Comparison of ENCODE assay signal across 29 cellular contexts in genomic region chr16:20735504-20735903, GRCh38. TPM values are rescaled to one million over a fixed set of nuclear protein-coding genes. Genes with fewer than 3 reads are reported as not detected.
DNase-seq lines count a peak whose midpoint lies in the region; ATAC-seq and TF ChIP-seq lines count a peak whose summit lies in the region.
"Had no signal": no experiment of that assay in that cellular context is flagged by ENCODE, and none has a peak within 500 bp of the region (broad histone marks: within the 10 kb centered on the region; RNA-seq: fewer than 3 reads in every experiment).

No MANE protein-coding gene starts in this region.

- no peaks in the 10 kb centered on the region for H3K27me3 Mint-ChIP-seq in activated CD4-positive, alpha-beta memory T cell treated with anti-CD3 and anti-CD28 coated beads for 36 hours
- no peaks in the 10 kb centered on the region for H3K27me3 Mint-ChIP-seq in activated CD4-positive, alpha-beta memory T cell treated with anti-CD3 and anti-CD28 coated beads, Interleukin-2, amount 10 ng/mL, durations not matched to agents 7 days and 5 days
- H3K27me3 Mint-ChIP-seq in mesothelial cell of epicardium (ENCODE audit: low read depth): no peaks in the 10 kb centered on the region
- peaks cover under 1% of the 10 kb centered on the region for H3K27me3 Mint-ChIP-seq in GM23338 (ENCODE audit: insufficient read depth, low read depth, poor library complexity)
- H3K27me3 Mint-ChIP-seq: CD4-positive, alpha-beta memory T cell; dendritic cell treated with granulocyte-macrophage colony-stimulating factor and Interleukin-4, amounts not matched to agents 40 ng/mL and 50 ng/mL, for 4 days had no signal

- TF ChIP-seq CTCF in mesothelial cell of epicardium (IDR thresholded peaks at IDR 0.05; ENCODE audit: unreplicated experiment): no peak
- TF ChIP-seq CTCF in GM23338 (conservative IDR thresholded peaks at IDR 0.05; ENCODE audit: low read depth in 2 of 2): no peak

- peaks cover 18% of the 10 kb centered on the region for H4K20me1 ChIP-seq in GM23338 (replicated peaks; ENCODE audit: insufficient read depth)

- H3K27me3 ChIP-seq in GM23338 (ENCODE audit: insufficient read depth): no peaks in the 10 kb centered on the region
- H3K27me3 ChIP-seq: ascending aorta, esophagus squamous epithelium, left lung, spleen had no signal

- H3K36me3 Mint-ChIP-seq in activated CD4-positive, alpha-beta memory T cell treated with anti-CD3 and anti-CD28 coated beads for 36 hours: peaks cover 36% of the 10 kb centered on the region
- peaks cover 38% of the 10 kb centered on the region for H3K36me3 Mint-ChIP-seq in activated CD4-positive, alpha-beta memory T cell treated with anti-CD3 and anti-CD28 coated beads, Interleukin-2, amount 10 ng/mL, durations not matched to agents 7 days and 5 days (ENCODE audit: low read depth)
- peaks cover 24% of the 10 kb centered on the region for H3K36me3 Mint-ChIP-seq in mesothelial cell of epicardium
- H3K36me3 Mint-ChIP-seq in GM23338 (ENCODE audit: low read depth): peaks cover 39% of the 10 kb centered on the region

- no peak overlapping the region for H3K4me3 ChIP-seq in GM23338
- H3K4me3 ChIP-seq: ascending aorta, esophagus squamous epithelium, left lung, spleen had no signal

- no peak overlapping the region for H3K4me3 Mint-ChIP-seq in activated CD4-positive, alpha-beta memory T cell treated with anti-CD3 and anti-CD28 coated beads for 36 hours
- H3K4me3 Mint-ChIP-seq in activated CD4-positive, alpha-beta memory T cell treated with anti-CD3 and anti-CD28 coated beads, Interleukin-2, amount 10 ng/mL, durations not matched to agents 7 days and 5 days: no peak overlapping the region
- H3K4me3 Mint-ChIP-seq in mesothelial cell of epicardium (no peak overlapping the region), GM23338 (no peak overlapping the region)
- H3K4me3 Mint-ChIP-seq: CD4-positive, alpha-beta memory T cell; dendritic cell treated with granulocyte-macrophage colony-stimulating factor and Interleukin-4, amounts not matched to agents 40 ng/mL and 50 ng/mL, for 4 days; endodermal cell; T-helper 2 cell treated with Interferon-gamma antibody and Interleukin-4, amounts not matched to agents 5 μg/mL and 100 μg/mL, for 36 hours had no signal

- DNase-seq in activated CD4-positive, alpha-beta memory T cell treated with anti-CD3 and anti-CD28 coated beads for 36 hours: no peak
- no peak for DNase-seq in activated CD4-positive, alpha-beta memory T cell treated with anti-CD3 and anti-CD28 coated beads, Interleukin-2, amount 10 ng/mL, durations not matched to agents 7 days and 5 days
- DNase-seq in ELR (ENCODE audit: low read depth) (peak; percentile 9), amniotic epithelial cell (ENCODE audit: low read depth) (peak; percentile 32), mesothelial cell of epicardium (ENCODE audit: low spot score in 2 of 2, unreplicated experiment in 2 of 2) (no peak), foreskin melanocyte (no peak), NCI-H2107 treated with DMSO at 0.1 percent for 48 hours (lab: John Stamatoyannopoulos, UW; ENCODE audit: unreplicated experiment) (no peak), GM23338 (ENCODE audit: low spot score) (no peak)
- DNase-seq: activated CD4-positive, alpha-beta T cell treated with anti-CD3 and anti-CD28 coated beads for 48 hours; activated CD8-positive, alpha-beta memory T cell treated with anti-CD3 and anti-CD28 coated beads, Interleukin-2, amount 50 U/mL, for 4 hours; AML-193; caudate nucleus; CD4-positive, alpha-beta memory T cell; DMS 273 treated with DMSO at 0.1 percent for 48 hours; EL; endodermal cell; esophagus squamous epithelium; left lung; mesenchymal stem cell; NCI-H1092; NCI-H1694 treated with DMSO at 0.1 percent for 48 hours; NCI-H524 treated with DMSO at 0.1 percent for 48 hours; right cardiac atrium; SHP77 treated with DMSO at 0.1 percent for 48 hours; spleen had no signal

- H3K27ac ChIP-seq in GM23338 (ENCODE audit: low read depth): no peak overlapping the region
- H3K27ac ChIP-seq: spleen had no signal

- ATAC-seq in GM23338: no peak
- ATAC-seq: right cardiac atrium had no signal

- CTCF ChIA-PET in activated CD4-positive, alpha-beta memory T cell treated with anti-CD3 and anti-CD28 coated beads for 36 hours (lab: Charles Lee): interaction anchor here (0.6 kb wide), 1 partner anchor 849 kb away, joined by 3 read pairs; no protein-coding TSS in a partner anchor
- CTCF ChIA-PET in activated CD4-positive, alpha-beta memory T cell treated with anti-CD3 and anti-CD28 coated beads, Interleukin-2, amount 10 ng/mL, durations not matched to agents 7 days and 5 days (lab: Charles Lee): no interaction called here

- H3K4me1 ChIP-seq in GM23338 (ENCODE audit: insufficient read depth): peaks cover 7% of the 10 kb centered on the region; the same call in 1 of the 2 replicates

- H3K9me3 Mint-ChIP-seq in activated CD4-positive, alpha-beta memory T cell treated with anti-CD3 and anti-CD28 coated beads for 36 hours: no peaks in the 10 kb centered on the region
- no peaks in the 10 kb centered on the region for H3K9me3 Mint-ChIP-seq in activated CD4-positive, alpha-beta memory T cell treated with anti-CD3 and anti-CD28 coated beads, Interleukin-2, amount 10 ng/mL, durations not matched to agents 7 days and 5 days
- no peaks in the 10 kb centered on the region for H3K9me3 Mint-ChIP-seq in mesothelial cell of epicardium
- H3K9me3 Mint-ChIP-seq in GM23338: no peaks in the 10 kb centered on the region
- H3K9me3 Mint-ChIP-seq: CD4-positive, alpha-beta memory T cell; dendritic cell treated with granulocyte-macrophage colony-stimulating factor and Interleukin-4, amounts not matched to agents 40 ng/mL and 50 ng/mL, for 4 days; endodermal cell; T-helper 2 cell treated with Interferon-gamma antibody and Interleukin-4, amounts not matched to agents 5 μg/mL and 100 μg/mL, for 36 hours had no signal

- peak overlapping the region; percentile 79 for H3K27ac Mint-ChIP-seq in activated CD4-positive, alpha-beta memory T cell treated with anti-CD3 and anti-CD28 coated beads for 36 hours
- H3K27ac Mint-ChIP-seq in activated CD4-positive, alpha-beta memory T cell treated with anti-CD3 and anti-CD28 coated beads, Interleukin-2, amount 10 ng/mL, durations not matched to agents 7 days and 5 days: no peak overlapping the region
- H3K27ac Mint-ChIP-seq in mesothelial cell of epicardium (peak overlapping the region; percentile 85), GM23338 (no peak overlapping the region)
- H3K27ac Mint-ChIP-seq: dendritic cell treated with granulocyte-macrophage colony-stimulating factor and Interleukin-4, amounts not matched to agents 40 ng/mL and 50 ng/mL, for 4 days; endodermal cell; T-helper 2 cell treated with Interferon-gamma antibody and Interleukin-4, amounts not matched to agents 5 μg/mL and 100 μg/mL, for 36 hours had no signal

- peaks cover 25% of the 10 kb centered on the region for H3K79me2 ChIP-seq in GM23338 (replicated peaks; ENCODE audit: insufficient read depth)

- POLR2A ChIA-PET in activated CD4-positive, alpha-beta memory T cell treated with anti-CD3 and anti-CD28 coated beads for 36 hours (lab: Charles Lee): no interaction called here
- POLR2A ChIA-PET in activated CD4-positive, alpha-beta memory T cell treated with anti-CD3 and anti-CD28 coated beads, Interleukin-2, amount 10 ng/mL, durations not matched to agents 7 days and 5 days (lab: Charles Lee): no interaction called here

- H3K36me3 ChIP-seq in GM23338 (ENCODE audit: insufficient read depth): peaks cover 28% of the 10 kb centered on the region

- H3F3A ChIP-seq in GM23338 (replicated peaks; ENCODE audit: low read depth): no peaks in the 10 kb centered on the region

- intact Hi-C loops in activated CD4-positive, alpha-beta memory T cell treated with anti-CD3 and anti-CD28 coated beads for 36 hours (cut with micrococcal nuclease): no loop called here

- H3K4me1 Mint-ChIP-seq in activated CD4-positive, alpha-beta memory T cell treated with anti-CD3 and anti-CD28 coated beads for 36 hours (ENCODE audit: low read depth): peaks cover 32% of the 10 kb centered on the region
- peaks cover 22% of the 10 kb centered on the region for H3K4me1 Mint-ChIP-seq in activated CD4-positive, alpha-beta memory T cell treated with anti-CD3 and anti-CD28 coated beads, Interleukin-2, amount 10 ng/mL, durations not matched to agents 7 days and 5 days
- H3K4me1 Mint-ChIP-seq in mesothelial cell of epicardium (peaks cover 39% of the 10 kb centered on the region), GM23338 (peaks cover 3% of the 10 kb centered on the region; the same call in 2 of the 3 replicates)

- H3K9me2 ChIP-seq in GM23338 (ENCODE audit: insufficient read depth): no peaks in the 10 kb centered on the region

- H3K4me2 ChIP-seq in GM23338: no peak overlapping the region

- no peak overlapping the region for H2AFZ ChIP-seq in GM23338

TF ChIP-seq in GM23338, 12 proteins besides CTCF, POLR2A, EP300 and RAD21 (continues in another document):
- no peak for TF ChIP-seq NANOG (IDR thresholded peaks at IDR 0.05; ENCODE audit: borderline replicate concordance)

RNA-seq across cellular contexts. Expression of gene THUMPD1, which starts 6.1 kb away (rescaled TPM):
- total RNA-seq in activated CD4-positive, alpha-beta memory T cell treated with anti-CD3 and anti-CD28 coated beads for 36 hours: 10 to 100 TPM; 42.7 to 43.1 TPM
- total RNA-seq in activated CD4-positive, alpha-beta memory T cell treated with anti-CD3 and anti-CD28 coated beads, Interleukin-2, amount 10 ng/mL, durations not matched to agents 7 days and 5 days: 10 to 100 TPM; 45.1 to 45.2 TPM
- total RNA-seq in mesothelial cell of epicardium: 35.5 to 38.8 TPM (median 37.9 TPM) in 3 replicates
- 88.0 and 93.0 TPM in 2 replicates for total RNA-seq in GM23338 (2014; rRNA removed; shearing (Covaris generic))
- polyA plus RNA-seq in GM23338 (2016; fragmentation: Nextera tagmentation; extraction: Ambion mirVana): 32.9 and 44.6 TPM in 2 replicates

RNA-seq across cellular contexts. Expression of gene ACSM3, which starts 28.3 kb away (rescaled TPM):
- 10 to 100 TPM; 13.8 to 17.4 TPM for total RNA-seq in activated CD4-positive, alpha-beta memory T cell treated with anti-CD3 and anti-CD28 coated beads for 36 hours
- total RNA-seq in activated CD4-positive, alpha-beta memory T cell treated with anti-CD3 and anti-CD28 coated beads, Interleukin-2, amount 10 ng/mL, durations not matched to agents 7 days and 5 days: 1 to 10 TPM; 3.6 to 4.3 TPM
- 115 to 122 TPM (median 118 TPM) in 3 replicates for total RNA-seq in mesothelial cell of epicardium
- total RNA-seq in GM23338 (2014; rRNA removed; shearing (Covaris generic)): 8.7 and 13.4 TPM in 2 replicates
- 4.8 and 5.7 TPM in 2 replicates for polyA plus RNA-seq in GM23338 (2016; fragmentation: Nextera tagmentation; extraction: Ambion mirVana)
- total RNA-seq: ascending aorta had no signal

RNA-seq across cellular contexts. Expression of gene ACSM1, which starts 38.0 kb away (rescaled TPM):
- not detected for total RNA-seq in activated CD4-positive, alpha-beta memory T cell treated with anti-CD3 and anti-CD28 coated beads for 36 hours
- total RNA-seq in activated CD4-positive, alpha-beta memory T cell treated with anti-CD3 and anti-CD28 coated beads, Interleukin-2, amount 10 ng/mL, durations not matched to agents 7 days and 5 days: not detected
- total RNA-seq in mesothelial cell of epicardium: 0.66 to 0.97 TPM (median 0.76 TPM) in 3 replicates
- total RNA-seq in GM23338 (2014; rRNA removed; shearing (Covaris generic)): 0.38 and 1.4 TPM in 2 replicates
- polyA plus RNA-seq in GM23338 (2016; fragmentation: Nextera tagmentation; extraction: Ambion mirVana): 0.26 and 0.34 TPM in 2 replicates
- total RNA-seq: ascending aorta, temporal lobe had no signal

Comparison
In these comparisons a context has a peak if more than half of its experiments do, and no peak if none do; other contexts are left out.
1. H3K27ac Mint-ChIP-seq: peak in activated CD4-positive, alpha-beta memory T cell treated with anti-CD3 and anti-CD28 coated beads for 36 hours (single experiment) and mesothelial cell of epicardium (single experiment); none in activated CD4-positive, alpha-beta memory T cell treated with anti-CD3 and anti-CD28 coated beads, Interleukin-2, amount 10 ng/mL, durations not matched to agents 7 days and 5 days (single experiment) and GM23338 (single experiment).
2. DNase-seq: peak in ELR (single experiment) and amniotic epithelial cell (single experiment); none in activated CD4-positive, alpha-beta memory T cell treated with anti-CD3 and anti-CD28 coated beads for 36 hours (single experiment), activated CD4-positive, alpha-beta memory T cell treated with anti-CD3 and anti-CD28 coated beads, Interleukin-2, amount 10 ng/mL, durations not matched to agents 7 days and 5 days (single experiment), mesothelial cell of epicardium (0 of 2), foreskin melanocyte (single experiment), NCI-H2107 treated with DMSO at 0.1 percent for 48 hours (single experiment) and GM23338 (single experiment).